8 cellular contexts compared by ENCODE assay signal in genomic region chr11:94493443-94494199, GRCh38. TPM values are rescaled to one million over a fixed set of nuclear protein-coding genes. Genes with fewer than 3 reads are reported as not detected.
DNase-seq lines count a peak whose midpoint lies in the region; ATAC-seq and TF ChIP-seq lines count a peak whose summit lies in the region.

TSS of gene ANKRD49 (plus strand) at chr11:94493984. CDS start at chr11:94496694, 2,710 bp downstream.
TSS of gene MRE11 (minus strand) at chr11:94493844. CDS start at chr11:94492801, 1,043 bp downstream.

- H3K4me3 Mint-ChIP-seq in activated naive CD8-positive, alpha-beta T cell treated with anti-CD3 and anti-CD28 coated beads, Interleukin-2, amount 10 ng/mL, durations not matched to agents 7 days and 5 days = peak within 1 kb of the TSS; percentile 92

- H3K36me3 Mint-ChIP-seq in activated naive CD8-positive, alpha-beta T cell treated with anti-CD3 and anti-CD28 coated beads, Interleukin-2, amount 10 ng/mL, durations not matched to agents 7 days and 5 days = peaks cover 17% of the 10 kb centered on the region

- H3K4me3 ChIP-seq in SU-DHL-6 (ENCODE audit: insufficient read depth, low read length, poor library complexity, severe bottlenecking) = peak within 1 kb of the TSS; percentile 92
- H3K4me3 ChIP-seq in ovary = peak within 1 kb of the TSS; percentile 92
- H3K4me3 ChIP-seq in thyroid gland (replicated peaks in 1 of 3) = peak within 1 kb of the TSS; percentile 77 to 98 (median 87)

- H3K79me2 ChIP-seq in SU-DHL-6 (ENCODE audit: insufficient read depth, low read length) = peaks cover 48% of the 10 kb centered on the region

- H3K9me3 Mint-ChIP-seq in activated naive CD8-positive, alpha-beta T cell treated with anti-CD3 and anti-CD28 coated beads, Interleukin-2, amount 10 ng/mL, durations not matched to agents 7 days and 5 days = no peaks in the 10 kb centered on the region

- H3K9me3 ChIP-seq in SU-DHL-6 (ENCODE audit: insufficient read depth, low read length) = no peaks in the 10 kb centered on the region
- H3K9me3 ChIP-seq in ovary = no peaks in the 10 kb centered on the region
- no peaks in the 10 kb centered on the region for H3K9me3 ChIP-seq in thyroid gland

- peak within 1 kb of the TSS; percentile 45 for H3K27ac ChIP-seq in SU-DHL-6 (ENCODE audit: low read depth, low read length)
- peak within 1 kb of the TSS; percentile 22 to 76 for H3K27ac ChIP-seq in ovary
- peak within 1 kb of the TSS; percentile 79 to 87 (median 84) for H3K27ac ChIP-seq in thyroid gland

- no peak for TF ChIP-seq CTCF in GM10266 (IDR thresholded peaks at IDR 0.05; ENCODE audit: control insufficient read depth, insufficient read depth, low read depth, missing control alignments)
- no peak for TF ChIP-seq CTCF in SU-DHL-6 (IDR thresholded peaks at IDR 0.05; ENCODE audit: insufficient read depth, low read length, poor library complexity, severe bottlenecking)
- no peak for TF ChIP-seq CTCF in ovary (IDR thresholded peaks at IDR 0.05)
- peak in 1 of 6 experiments; percentile 5 for TF ChIP-seq CTCF in thyroid gland (IDR thresholded peaks at IDR 0.05)

- H2AFZ ChIP-seq in SU-DHL-6 (ENCODE audit: low read depth, low read length, severe bottlenecking) = peak within 1 kb of the TSS; percentile 88

- peaks cover 21% of the 10 kb centered on the region for H3K4me1 Mint-ChIP-seq in activated naive CD8-positive, alpha-beta T cell treated with anti-CD3 and anti-CD28 coated beads, Interleukin-2, amount 10 ng/mL, durations not matched to agents 7 days and 5 days

- peak; percentile 63 for TF ChIP-seq POLR2A in ovary (IDR thresholded peaks at IDR 0.05)
- TF ChIP-seq POLR2A in thyroid gland (IDR thresholded peaks at IDR 0.05) = peak in 1 of 2 donors; percentile 68

- H3K27ac Mint-ChIP-seq in activated naive CD8-positive, alpha-beta T cell treated with anti-CD3 and anti-CD28 coated beads, Interleukin-2, amount 10 ng/mL, durations not matched to agents 7 days and 5 days = peak within 1 kb of the TSS; percentile 85

- no peak for TF ChIP-seq EP300 in ovary (IDR thresholded peaks at IDR 0.05)

- H3K36me3 ChIP-seq in SU-DHL-6 (ENCODE audit: low read length) (peaks cover 28% of the 10 kb centered on the region; the same call in 1 of the 2 replicates), ovary (no peaks in the 10 kb centered on the region), thyroid gland (peaks cover 17 to 19% of the 10 kb centered on the region in 2 donors)

- WGBS in ovary, 3 donors = 0% methylated on average over 51 to 54 of the region's 54 CpGs
- 0 to 1% methylated on average over 39 to 41 of the region's 54 CpGs for WGBS in thyroid gland, 2 donors

- POLR2A ChIA-PET in activated naive CD8-positive, alpha-beta T cell treated with anti-CD3 and anti-CD28 coated beads, Interleukin-2, amount 10 ng/mL, durations not matched to agents 7 days and 5 days (lab: Charles Lee) = interaction anchor here (0.6 to 1.0 kb wide), 5 partner anchors 8 to 710 kb away, joined by 3 to 6 read pairs (median 3); partner anchors contain the start of genes MED17, PANX1 and SRSF8

- H3K9ac ChIP-seq in SU-DHL-6 (ENCODE audit: low read length) = peak within 1 kb of the TSS; percentile 79

- intact Hi-C loops in Right ventricle myocardium inferior (cut with DNase I) (no loop called here), ovary (cut with DNase I) (loop anchor here in 2 of 4 donors (10.0 kb wide), 2 partner anchors 369 to 599 kb away; partner anchors contain the start of gene PANX1 (in 1 of the 2)), thyroid gland (cut with DNase I) (no loop called here)

- H3K27me3 Mint-ChIP-seq in activated naive CD8-positive, alpha-beta T cell treated with anti-CD3 and anti-CD28 coated beads, Interleukin-2, amount 10 ng/mL, durations not matched to agents 7 days and 5 days = no peaks in the 10 kb centered on the region

- H3K4me2 ChIP-seq in SU-DHL-6 (ENCODE audit: low read depth, low read length, poor library complexity, severe bottlenecking) = peak within 1 kb of the TSS; percentile 95

- ATAC-seq in HG02678 (IDR thresholded peaks at IDR 0.05; ENCODE audit: unreplicated experiment) (peak; percentile 99), Right ventricle myocardium inferior (peak; percentile 100)
- ATAC-seq in activated naive CD8-positive, alpha-beta T cell treated with anti-CD3 and anti-CD28 coated beads, Interleukin-2, amount 10 ng/mL, durations not matched to agents 7 days and 5 days (ENCODE audit: low read depth) = peak; percentile 99

- H4K20me1 ChIP-seq in SU-DHL-6 (ENCODE audit: low read depth, low read length) = peaks cover 10% of the 10 kb centered on the region; the same call in 1 of the 2 replicates

- peaks cover 1% of the 10 kb centered on the region for H3K4me1 ChIP-seq in ovary (ENCODE audit: insufficient read depth)
- peaks cover 10 to 15% of the 10 kb centered on the region in 2 donors for H3K4me1 ChIP-seq in thyroid gland

- DNase-seq in GM10266 (ENCODE audit: extremely low spot score) (peak; percentile 87), NCI-H128 (lab: John Stamatoyannopoulos, UW; ENCODE audit: unreplicated experiment) (peak; percentile 93), Right ventricle myocardium inferior (ENCODE audit: missing footprints) (peak; percentile 98), ovary (peak; percentile 94 to 98 (median 97)), thyroid gland (peak; percentile 98)
- peak; percentile 96 for DNase-seq in activated naive CD8-positive, alpha-beta T cell treated with anti-CD3 and anti-CD28 coated beads, Interleukin-2, amount 10 ng/mL, durations not matched to agents 7 days and 5 days

- 0 out of 2 replicates have a peak, but pooled peaks cover 4% of the 10 kb centered on the region for H3F3A ChIP-seq in SU-DHL-6 (ENCODE audit: insufficient read depth)

- H3K27me3 ChIP-seq in SU-DHL-6 (ENCODE audit: low read length) (no peaks in the 10 kb centered on the region), ovary (no peaks in the 10 kb centered on the region), thyroid gland (no peaks in the 10 kb centered on the region)

- no peaks in the 10 kb centered on the region for H3K9me2 ChIP-seq in SU-DHL-6 (replicated peaks; ENCODE audit: insufficient read depth, low read length)

RNA-seq across cellular contexts. Expression of gene ANKRD49, which starts in this region (rescaled TPM):
- total RNA-seq in activated naive CD8-positive, alpha-beta T cell treated with anti-CD3 and anti-CD28 coated beads, Interleukin-2, amount 10 ng/mL, durations not matched to agents 7 days and 5 days = 10 to 100 TPM; 36.1 to 37.0 TPM
- total RNA-seq in Right ventricle myocardium inferior (5.9 TPM), ovary (10 to 100 TPM; 12.9 to 15.3 (median 15.0) TPM), thyroid gland (10 to 100 TPM; 29.8 to 61.4 (median 32.2) TPM)
- polyA plus RNA-seq in ovary = 10 to 100 TPM; 22.3 to 23.0 TPM

RNA-seq across cellular contexts. Expression of gene MRE11, which starts in this region (rescaled TPM):
- total RNA-seq in activated naive CD8-positive, alpha-beta T cell treated with anti-CD3 and anti-CD28 coated beads, Interleukin-2, amount 10 ng/mL, durations not matched to agents 7 days and 5 days = 10 to 100 TPM; 40.8 to 41.1 TPM
- total RNA-seq in Right ventricle myocardium inferior = 7.2 TPM
- 10 to 100 TPM; 14.2 to 23.5 (median 20.1) TPM for total RNA-seq in ovary
- polyA plus RNA-seq in ovary = 10 to 100 TPM in 1 of 2 donors, 1 to 10 TPM in 1; 5.6 to 13.9 TPM
- total RNA-seq in thyroid gland = 10 to 100 TPM; 18.4 to 25.0 (median 22.8) TPM

Comparison
In these comparisons a context has a peak if more than half of its experiments do, and no peak if none do; other contexts are left out.
1. Peak in every context shown above with its lines: DNase-seq, ATAC-seq, H3K4me3 ChIP-seq and H3K27ac ChIP-seq.